18 cellular contexts compared by ENCODE assay signal in the genomic region with DNA sequence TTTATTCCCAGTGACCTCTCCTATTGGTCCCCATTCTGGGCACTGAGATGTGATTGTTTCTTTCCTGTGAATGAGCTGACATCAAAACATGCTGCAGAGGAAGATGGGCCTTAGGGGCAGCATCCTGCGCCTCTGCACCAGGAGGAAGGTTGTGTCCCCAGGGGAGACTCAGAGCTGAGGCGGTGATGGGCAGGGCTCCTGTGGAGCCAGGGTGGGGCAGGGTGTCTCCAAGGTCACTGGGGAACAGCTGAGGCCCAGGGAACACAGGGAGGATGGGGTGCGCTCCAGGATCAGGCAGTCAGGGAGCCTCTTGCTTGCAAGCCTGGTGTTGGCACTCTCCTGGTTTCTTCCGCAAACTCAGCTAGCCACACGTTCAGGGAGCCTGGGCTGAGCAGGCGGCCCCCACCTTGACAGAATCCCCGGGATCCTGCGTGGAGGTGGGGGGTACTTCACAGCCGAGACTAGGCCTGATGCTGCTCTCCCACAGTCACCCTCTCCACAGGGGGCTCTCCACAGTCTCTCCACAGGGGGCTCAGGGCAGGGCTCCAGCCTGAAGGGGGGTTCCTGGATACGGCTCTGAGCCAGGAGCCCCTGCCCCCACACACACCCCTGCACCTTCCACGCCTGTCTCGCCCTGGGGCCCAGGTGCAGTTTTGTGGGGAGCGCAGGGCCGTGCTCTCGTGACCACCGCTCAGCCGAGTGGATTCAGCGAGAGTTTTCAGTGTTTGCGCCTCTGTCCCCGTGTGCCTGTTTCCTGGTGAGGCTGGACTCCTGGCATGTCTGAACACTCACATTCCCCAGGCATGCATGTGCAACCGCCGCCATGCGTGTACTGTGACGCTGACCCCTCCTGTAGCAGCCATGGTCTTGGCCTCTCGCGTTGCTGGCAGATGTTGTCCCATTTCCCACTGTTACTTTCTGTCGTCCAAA.
DNase-seq lines count a peak whose midpoint lies in the region; ATAC-seq and TF ChIP-seq lines count a peak whose summit lies in the region.
"Had no signal": no experiment of that assay in that cellular context is flagged by ENCODE, and none has a peak within 500 bp of the region (broad histone marks: within the 10 kb centered on the region; RNA-seq: fewer than 3 reads in every experiment).

No MANE protein-coding gene starts in this region.

- no peaks in the 10 kb centered on the region for H3K27me3 ChIP-seq in colonic mucosa

- no peak overlapping the region for H3K4me3 ChIP-seq in colonic mucosa
- no peak overlapping the region for H3K4me3 ChIP-seq in mucosa of descending colon
- H3K4me3 ChIP-seq: PC-9 had no signal

- intact Hi-C loops in Right ventricle myocardium inferior (cut with DNase I), result no loop called here
- intact Hi-C loops in cardiac septum (cut with DNase I), result no loop called here
- intact Hi-C loops in colonic mucosa (cut with DNase I), result no loop called here
- intact Hi-C loops in mucosa of descending colon (cut with DNase I, micrococcal nuclease), result no loop called here
- intact Hi-C loops in sciatic nerve (cut with DNase I), result no loop called here

- no peak overlapping the region for H3K27ac ChIP-seq in colonic mucosa
- H3K27ac ChIP-seq: PC-9 had no signal

- no peak for ATAC-seq in Right ventricle myocardium inferior
- peak; percentile 68 for ATAC-seq in mucosa of descending colon
- no peak for ATAC-seq in sciatic nerve
- ATAC-seq: CD8-positive, alpha-beta T cell had no signal

- H3K9ac ChIP-seq in colonic mucosa (ENCODE audit: low read depth in 2 of 2, low read length in 2 of 2), result no peak overlapping the region

- TF ChIP-seq CTCF in colonic mucosa (IDR thresholded peaks at IDR 0.05), result no peak
- no peak for TF ChIP-seq CTCF in mucosa of descending colon (IDR thresholded peaks at IDR 0.05)

- H3K36me3 ChIP-seq in colonic mucosa, result no peaks in the 10 kb centered on the region
- no peaks in the 10 kb centered on the region for H3K36me3 ChIP-seq in mucosa of descending colon (ENCODE audit: low read depth)

- peak; percentile 62 for DNase-seq in Right ventricle myocardium inferior (ENCODE audit: missing footprints)
- DNase-seq in cardiac septum (ENCODE audit: low spot score), result no peak
- DNase-seq in colonic mucosa, result peak; percentile 55
- DNase-seq in mucosa of descending colon, result peak; percentile 35 to 67 (median 65)
- peak; percentile 26 for DNase-seq in sciatic nerve (ENCODE audit: low spot score)
- DNase-seq in NCI-H1105 (lab: John Stamatoyannopoulos, UW), result no peak
- DNase-seq in stimulated activated CD4-positive, alpha-beta T cell treated with anti-CD3 and anti-CD28 coated beads, Interleukin-1b, Interleukin-23, amount 100 ng/mL, for 48 hours, result no peak
- no peak for DNase-seq in HK-2 (ENCODE audit: unreplicated experiment)
- DNase-seq: CD8-positive, alpha-beta T cell; GOT3; IMR-90; Kasumi-1; NCI-H1417; NCI-H1930; NCI-H2171; NCI-H446 treated with DMSO at 0.1 percent for 48 hours; NCI-H774; PC-9 had no signal

- peaks cover 12% of the 10 kb centered on the region for H3K4me1 ChIP-seq in colonic mucosa
- H3K4me1 ChIP-seq in mucosa of descending colon (ENCODE audit: low read depth), result peaks cover 18% of the 10 kb centered on the region

- H3K9me3 ChIP-seq in colonic mucosa, result no peaks in the 10 kb centered on the region
- no peaks in the 10 kb centered on the region for H3K9me3 ChIP-seq in mucosa of descending colon

Comparison
In these comparisons a context has a peak if more than half of its experiments do, and no peak if none do; other contexts are left out.
1. DNase-seq: peak in Right ventricle myocardium inferior (single experiment), colonic mucosa (single experiment), mucosa of descending colon (3 of 3) and sciatic nerve (single experiment); none in cardiac septum (single experiment), NCI-H1105 (single experiment), stimulated activated CD4-positive, alpha-beta T cell treated with anti-CD3 and anti-CD28 coated beads, Interleukin-1b, Interleukin-23, amount 100 ng/mL, for 48 hours (single experiment) and HK-2 (single experiment).